ENCODE assay signal across 8 cellular contexts in the genomic region with DNA sequence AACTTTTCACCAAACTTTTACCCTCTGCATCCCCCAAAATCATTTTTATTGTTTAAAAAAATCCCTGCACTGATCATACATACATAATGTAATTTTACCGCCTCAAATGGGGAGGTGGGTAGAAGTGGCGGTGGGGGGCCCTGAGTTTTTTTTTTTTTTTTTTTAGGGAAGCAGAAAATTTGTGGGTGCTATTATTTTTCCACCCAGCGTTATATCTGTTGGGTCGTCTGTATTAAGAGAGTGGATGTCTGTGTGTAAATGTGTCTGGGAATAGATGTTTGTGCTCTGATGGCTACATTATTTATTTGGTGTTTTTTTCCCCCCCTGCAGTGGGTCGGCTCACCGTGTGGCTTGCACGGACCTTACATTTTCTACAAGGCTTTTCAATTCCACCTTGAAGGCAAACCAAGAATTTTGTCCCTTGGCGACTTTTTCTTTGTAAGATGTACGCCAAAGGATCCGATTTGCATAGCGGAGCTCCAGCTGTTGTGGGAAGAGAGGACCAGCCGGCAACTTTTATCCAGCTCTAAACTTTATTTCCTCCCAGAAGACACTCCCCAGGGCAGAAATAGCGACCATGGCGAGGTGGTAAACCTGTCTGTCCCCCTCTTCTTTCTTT.
DNase-seq lines count a peak whose midpoint lies in the region; ATAC-seq and TF ChIP-seq lines count a peak whose summit lies in the region.

No MANE protein-coding gene starts in this region.

- peaks cover 17% of the 10 kb centered on the region for H3K36me3 Mint-ChIP-seq in stimulated activated memory B cell treated with anti-CD40 and anti-IgM and Interleukin-4, amounts not matched to agents 10 μg/mL and 1 μg/mL and 100 μg/mL, for 72 hours

- DNase-seq in COR-L47 (lab: John Stamatoyannopoulos, UW) (peak; percentile 3), LNCaP clone FGC (ENCODE audit: low read depth) (no peak), astrocyte of the spinal cord (ENCODE audit: low read depth, low spot score) (no peak), inferior parietal cortex (ENCODE audit: extremely low spot score) (peak; percentile 77), NCI-H524 treated with DMSO at 0.1 percent for 48 hours (lab: John Stamatoyannopoulos, UW) (no peak), GF-D8 (lab: John Stamatoyannopoulos, UW) (no peak)

- no peaks in the 10 kb centered on the region for H3K27me3 Mint-ChIP-seq in stimulated activated memory B cell treated with anti-CD40 and anti-IgM and Interleukin-4, amounts not matched to agents 10 μg/mL and 1 μg/mL and 100 μg/mL, for 72 hours

- H3K27ac Mint-ChIP-seq in stimulated activated memory B cell treated with anti-CD40 and anti-IgM and Interleukin-4, amounts not matched to agents 10 μg/mL and 1 μg/mL and 100 μg/mL, for 72 hours = peak overlapping the region; percentile 100

- peak overlapping the region; percentile 93 for H3K4me3 Mint-ChIP-seq in stimulated activated memory B cell treated with anti-CD40 and anti-IgM and Interleukin-4, amounts not matched to agents 10 μg/mL and 1 μg/mL and 100 μg/mL, for 72 hours

- no peaks in the 10 kb centered on the region for H3K9me3 Mint-ChIP-seq in stimulated activated memory B cell treated with anti-CD40 and anti-IgM and Interleukin-4, amounts not matched to agents 10 μg/mL and 1 μg/mL and 100 μg/mL, for 72 hours

- no peak for ATAC-seq in stimulated activated memory B cell treated with anti-CD40 and anti-IgM and Interleukin-4, amounts not matched to agents 10 μg/mL and 1 μg/mL and 100 μg/mL, for 72 hours
- no peak for ATAC-seq in HG03159 (IDR thresholded peaks at IDR 0.05; ENCODE audit: unreplicated experiment)

- in situ Hi-C loops in astrocyte of the spinal cord (cut with HindIII; ENCODE audit: low sequenced_read_pairs) = no loop called here

- TF ChIP-seq CTCF in LNCaP clone FGC (IDR thresholded peaks at IDR 0.05; ENCODE audit: control insufficient read depth, extremely low read depth, insufficient read depth) = no peak
- TF ChIP-seq CTCF in astrocyte of the spinal cord (IDR thresholded peaks at IDR 0.05; ENCODE audit: low read depth, low read length) = no peak

- H3K4me3 ChIP-seq in LNCaP clone FGC (ENCODE audit: low read depth, low read length) (peak overlapping the region; percentile 80), astrocyte of the spinal cord (ENCODE audit: low read depth, low read length) (peak overlapping the region; percentile 94)

- H3K4me1 Mint-ChIP-seq in stimulated activated memory B cell treated with anti-CD40 and anti-IgM and Interleukin-4, amounts not matched to agents 10 μg/mL and 1 μg/mL and 100 μg/mL, for 72 hours = peaks cover 46% of the 10 kb centered on the region

Comparison
In these comparisons a context has a peak if more than half of its experiments do, and no peak if none do; other contexts are left out.
1. DNase-seq: peak in COR-L47 (single experiment) and inferior parietal cortex (single experiment); none in LNCaP clone FGC (single experiment), astrocyte of the spinal cord (single experiment), NCI-H524 treated with DMSO at 0.1 percent for 48 hours (single experiment) and GF-D8 (single experiment).